ENCODE assay signal across 8 cellular contexts in genomic region chr15:73697033-73697467, GRCh38. TPM values are rescaled to one million over a fixed set of nuclear protein-coding genes. Genes with fewer than 3 reads are reported as not detected.
A peak's percentile ranks its signal among the peaks of the same experiment; 100 is the strongest.
DNase-seq lines count a peak whose midpoint lies in the region; ATAC-seq, FAIRE-seq and TF ChIP-seq lines count a peak whose summit lies in the region.

No MANE protein-coding gene starts in this region.

- intact Hi-C loops in Right ventricle myocardium superior (cut with DNase I): no loop called here

- H3K27me3 Mint-ChIP-seq in activated naive CD4-positive, alpha-beta T cell treated with anti-CD3 and anti-CD28 coated beads, Interleukin-2, amount 50 U/mL, for 24 hours: peaks cover 29% of the 10 kb centered on the region
- H3K27me3 Mint-ChIP-seq in progenitor cell of endocrine pancreas (no peaks in the 10 kb centered on the region), type B pancreatic cell (no peaks in the 10 kb centered on the region)

- no peaks in the 10 kb centered on the region for H3K9me3 ChIP-seq in AG04450 (ENCODE audit: control insufficient read depth, insufficient read depth, low read length)

- CTCF ChIA-PET in AG04450 (lab: Charles Lee): interaction anchor here (0.7 to 12.3 kb wide), 6 partner anchors 8 to 137 kb away, joined by 4 to 304 read pairs (median 12); partner anchors contain the start of gene NPTN

- FAIRE-seq in GM19239 (lab: Jason Lieb, UNC): no peak

- H3K4me3 Mint-ChIP-seq in activated naive CD4-positive, alpha-beta T cell treated with anti-CD3 and anti-CD28 coated beads, Interleukin-2, amount 50 U/mL, for 24 hours: peak overlapping the region; percentile 62
- no peak overlapping the region for H3K4me3 Mint-ChIP-seq in progenitor cell of endocrine pancreas (ENCODE audit: low read depth)
- H3K4me3 Mint-ChIP-seq in type B pancreatic cell: peak overlapping the region; percentile 44

- H3K36me3 Mint-ChIP-seq in activated naive CD4-positive, alpha-beta T cell treated with anti-CD3 and anti-CD28 coated beads, Interleukin-2, amount 50 U/mL, for 24 hours: no peaks in the 10 kb centered on the region
- peaks cover 6% of the 10 kb centered on the region for H3K36me3 Mint-ChIP-seq in progenitor cell of endocrine pancreas (ENCODE audit: insufficient read depth)
- H3K36me3 Mint-ChIP-seq in type B pancreatic cell: peaks cover 20% of the 10 kb centered on the region

- POLR2A ChIA-PET in AG04450 (lab: Yijun Ruan, JAX): interaction anchor here (0.7 to 1.3 kb wide), 7 partner anchors 11 to 127 kb away, joined by 3 to 21 read pairs (median 6); partner anchors contain the start of gene CD276

- DNase-seq in AG04450 (ENCODE audit: low read depth, low spot score) (peak; percentile 81), GM19239 (ENCODE audit: insufficient read length, low spot score) (peak; percentile 75), HPDE6-E6E7 (ENCODE audit: extremely low spot score) (peak; percentile 90), SKM-1 treated with dmso at 0.1 percent for 144 hours (lab: John Stamatoyannopoulos, UW; ENCODE audit: unreplicated experiment) (peak; percentile 79), Right ventricle myocardium superior (peak; percentile 91), progenitor cell of endocrine pancreas (ENCODE audit: low spot score, unreplicated experiment) (no peak), type B pancreatic cell (ENCODE audit: extremely low spot score, unreplicated experiment) (no peak)

- H3K9me3 Mint-ChIP-seq in activated naive CD4-positive, alpha-beta T cell treated with anti-CD3 and anti-CD28 coated beads, Interleukin-2, amount 50 U/mL, for 24 hours: no peaks in the 10 kb centered on the region
- H3K9me3 Mint-ChIP-seq in progenitor cell of endocrine pancreas (ENCODE audit: low read depth): no peaks in the 10 kb centered on the region
- H3K9me3 Mint-ChIP-seq in type B pancreatic cell: no peaks in the 10 kb centered on the region

- no peaks in the 10 kb centered on the region for H3K27me3 ChIP-seq in AG04450 (ENCODE audit: control insufficient read depth, insufficient read depth, low read length)

- H3K27ac Mint-ChIP-seq in activated naive CD4-positive, alpha-beta T cell treated with anti-CD3 and anti-CD28 coated beads, Interleukin-2, amount 50 U/mL, for 24 hours: no peak overlapping the region
- H3K27ac Mint-ChIP-seq in progenitor cell of endocrine pancreas (peak overlapping the region; percentile 84), type B pancreatic cell (peak overlapping the region; percentile 55)

- TF ChIP-seq CTCF in AG04450 (IDR thresholded peaks at IDR 0.05; ENCODE audit: low read depth, low read length) (no peak), progenitor cell of endocrine pancreas (IDR thresholded peaks at IDR 0.05; ENCODE audit: unreplicated experiment) (no peak), type B pancreatic cell (conservative IDR thresholded peaks at IDR 0.05) (no peak)

- H3K4me1 Mint-ChIP-seq in activated naive CD4-positive, alpha-beta T cell treated with anti-CD3 and anti-CD28 coated beads, Interleukin-2, amount 50 U/mL, for 24 hours: peaks cover 23% of the 10 kb centered on the region
- H3K4me1 Mint-ChIP-seq in progenitor cell of endocrine pancreas (ENCODE audit: low read depth) (peaks cover 21% of the 10 kb centered on the region), type B pancreatic cell (ENCODE audit: unreplicated experiment) (peaks cover 56% of the 10 kb centered on the region)

- peak; percentile 87 for ATAC-seq in Right ventricle myocardium superior (ENCODE audit: poor library complexity)

- H3K4me3 ChIP-seq in AG04450 (ENCODE audit: low read depth, low read length): no peak overlapping the region

- H3K27ac ChIP-seq in AG04450 (ENCODE audit: low read depth, low read length): peak overlapping the region; percentile 80

RNA-seq across cellular contexts. Expression of gene CD276, which starts 12.9 kb away (rescaled TPM):
- polyA plus RNA-seq in AG04450 (2011; rRNA removed): 86.4 and 101 TPM in 2 replicates
- polyA minus RNA-seq in AG04450 (2011; rRNA and poly(A)+ RNA removed): 44.0 and 58.4 TPM in 2 replicates
- total RNA-seq in Right ventricle myocardium superior: 36.5 TPM
- 198 and 207 TPM in 2 replicates for total RNA-seq in progenitor cell of endocrine pancreas
- 104 and 133 TPM in 2 replicates for total RNA-seq in type B pancreatic cell (ENCODE audit: low replicate concordance)

RNA-seq across cellular contexts. Expression of gene INSYN1, which starts 56.1 kb away (rescaled TPM):
- 0.29 and 0.45 TPM in 2 replicates for polyA plus RNA-seq in AG04450 (2011; rRNA removed)
- polyA minus RNA-seq in AG04450 (2011; rRNA and poly(A)+ RNA removed): 0.35 and 0.37 TPM in 2 replicates
- 155 TPM for total RNA-seq in Right ventricle myocardium superior
- 3.7 and 4.5 TPM in 2 replicates for total RNA-seq in progenitor cell of endocrine pancreas
- total RNA-seq in type B pancreatic cell (ENCODE audit: low replicate concordance): 5.8 and 6.4 TPM in 2 replicates

Comparison
In these comparisons a context has a peak if more than half of its experiments do, and no peak if none do; other contexts are left out.
1. DNase-seq: peak in AG04450 (single experiment), GM19239 (single experiment), HPDE6-E6E7 (single experiment), SKM-1 treated with dmso at 0.1 percent for 144 hours (single experiment) and Right ventricle myocardium superior (single experiment); none in progenitor cell of endocrine pancreas (single experiment) and type B pancreatic cell (single experiment).
2. RNA of gene INSYN1, which starts 56.1 kb away (total RNA-seq): 155 TPM in Right ventricle myocardium superior (single experiment); 5.8 to 6.4 TPM in type B pancreatic cell and 3.7 to 4.5 TPM in progenitor cell of endocrine pancreas; every median in the first group is over 10 times any median in the second.